In the genomic region with DNA sequence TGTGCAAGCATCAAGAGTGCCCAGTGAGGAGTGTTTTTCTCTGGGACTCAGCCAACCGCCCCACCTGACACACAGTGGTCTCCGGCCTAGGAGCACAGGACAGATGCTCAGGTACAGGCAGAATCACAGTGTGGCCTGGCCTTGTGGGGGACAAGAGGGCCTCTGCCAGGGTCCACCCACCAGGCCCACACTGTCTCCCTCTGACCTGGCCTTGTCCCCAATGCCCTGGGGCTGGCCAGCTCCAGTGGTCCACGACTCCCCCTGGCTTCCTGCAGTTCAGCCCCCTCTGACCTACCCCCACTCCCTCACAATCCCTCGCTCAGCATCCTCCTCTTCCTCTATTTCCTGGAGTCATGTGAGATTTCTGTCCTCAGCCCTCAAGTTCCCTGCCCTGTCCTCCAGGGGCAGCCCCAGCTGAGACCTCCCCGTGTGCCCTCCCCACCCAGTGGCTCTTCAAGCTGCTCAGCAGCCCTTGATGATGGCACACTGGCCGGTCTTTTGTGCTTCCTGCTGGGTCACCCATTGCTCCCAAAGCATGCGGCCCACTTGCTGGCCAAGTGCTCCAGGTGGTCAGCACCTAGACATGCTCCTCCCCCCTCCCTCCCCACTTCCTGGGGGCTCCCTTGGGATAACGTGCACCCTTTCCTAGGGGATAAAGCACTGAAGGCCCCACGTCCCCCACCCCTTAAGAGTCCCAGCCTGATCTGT, we compare ENCODE assay signal across 32 cellular contexts. TPM values are rescaled to one million over a fixed set of nuclear protein-coding genes. Genes with fewer than 3 reads are reported as not detected.
"Had no signal": no experiment of that assay in that cellular context is flagged by ENCODE, and none has a peak within 500 bp of the region (broad histone marks: within the 10 kb centered on the region; RNA-seq: fewer than 3 reads in every experiment).

No MANE protein-coding gene starts in this region.

- H3K9ac ChIP-seq: parathyroid adenoma had no signal

- H3K4me3 Mint-ChIP-seq: activated CD4-positive, alpha-beta T cell treated with anti-CD3 and anti-CD28 coated beads for 36 hours; activated CD8-positive, alpha-beta memory T cell treated with anti-CD3 and anti-CD28 coated beads, Interleukin-2, amount 10 ng/mL, durations not matched to agents 7 days and 5 days; activated CD8-positive, alpha-beta T cell treated with anti-CD3 and anti-CD28 coated beads, Interleukin-2, amount 10 ng/mL, durations not matched to agents 7 days and 5 days; stimulated activated memory B cell treated with anti-CD40 and anti-IgM and Interleukin-4, amounts not matched to agents 10 μg/mL and 1 μg/mL and 100 μg/mL, for 72 hours had no signal

- H3K4me1 Mint-ChIP-seq: activated CD4-positive, alpha-beta T cell treated with anti-CD3 and anti-CD28 coated beads for 36 hours; activated CD8-positive, alpha-beta memory T cell treated with anti-CD3 and anti-CD28 coated beads, Interleukin-2, amount 10 ng/mL, durations not matched to agents 7 days and 5 days; stimulated activated memory B cell treated with anti-CD40 and anti-IgM and Interleukin-4, amounts not matched to agents 10 μg/mL and 1 μg/mL and 100 μg/mL, for 72 hours had no signal

- H3K79me2 ChIP-seq: parathyroid adenoma had no signal

- H3K9me3 Mint-ChIP-seq: activated naive CD4-positive, alpha-beta T cell treated with anti-CD3 and anti-CD28 coated beads, Interleukin-2, amount 50 U/mL, for 72 hours; stimulated activated memory B cell treated with anti-CD40 and anti-IgM and Interleukin-4, amounts not matched to agents 10 μg/mL and 1 μg/mL and 100 μg/mL, for 72 hours had no signal

- H3K4me1 ChIP-seq: esophagus muscularis mucosa, heart right ventricle, parathyroid adenoma, psoas muscle, sigmoid colon, transverse colon had no signal

- H3K27me3 Mint-ChIP-seq: activated CD4-positive, alpha-beta T cell treated with anti-CD3 and anti-CD28 coated beads for 36 hours; activated CD8-positive, alpha-beta memory T cell treated with anti-CD3 and anti-CD28 coated beads, Interleukin-2, amount 10 ng/mL, durations not matched to agents 7 days and 5 days; stimulated activated memory B cell treated with anti-CD40 and anti-IgM and Interleukin-4, amounts not matched to agents 10 μg/mL and 1 μg/mL and 100 μg/mL, for 72 hours had no signal

- H2AFZ ChIP-seq: parathyroid adenoma had no signal

- H3K9me3 ChIP-seq: esophagus muscularis mucosa, heart right ventricle, mucosa of descending colon, psoas muscle, sigmoid colon, transverse colon had no signal

- H3K27ac ChIP-seq: esophagus muscularis mucosa, foreskin keratinocyte, heart right ventricle, parathyroid adenoma, psoas muscle, sigmoid colon, transverse colon had no signal

- ATAC-seq: activated CD4-positive, alpha-beta T cell treated with anti-CD3 and anti-CD28 coated beads for 36 hours; activated CD8-positive, alpha-beta memory T cell treated with anti-CD3 and anti-CD28 coated beads, Interleukin-2, amount 10 ng/mL, durations not matched to agents 7 days and 5 days; activated CD8-positive, alpha-beta T cell treated with anti-CD3 and anti-CD28 coated beads, Interleukin-2, amount 10 ng/mL, durations not matched to agents 7 days and 5 days; activated naive CD4-positive, alpha-beta T cell treated with anti-CD3 and anti-CD28 coated beads, Interleukin-2, amount 50 U/mL, for 72 hours; foreskin keratinocyte; heart right ventricle; left ventricle myocardium superior; mucosa of descending colon; psoas muscle; stimulated activated memory B cell treated with anti-CD40 and anti-IgM and Interleukin-4, amounts not matched to agents 10 μg/mL and 1 μg/mL and 100 μg/mL, for 72 hours had no signal

- DNase-seq: activated CD4-positive, alpha-beta T cell treated with anti-CD3 and anti-CD28 coated beads for 36 hours; activated CD4-positive, CD25-positive, alpha-beta regulatory T cell; activated CD8-positive, alpha-beta memory T cell treated with anti-CD3 and anti-CD28 coated beads, Interleukin-2, amount 10 ng/mL, durations not matched to agents 7 days and 5 days; activated CD8-positive, alpha-beta T cell treated with anti-CD3 and anti-CD28 coated beads, Interleukin-2, amount 10 ng/mL, durations not matched to agents 7 days and 5 days; activated naive CD4-positive, alpha-beta T cell; activated T-cell treated with anti-CD3 and anti-CD28 coated beads, Interleukin-2, amount 50 U/mL, for 48 hours; anterior cingulate cortex; dermis blood vessel endothelial cell; effector CD4-positive, alpha-beta T cell; foreskin keratinocyte; heart right ventricle; left ventricle myocardium superior; mucosa of descending colon; nucleus accumbens; psoas muscle; sigmoid colon; small intestine; stimulated activated CD4-positive, alpha-beta T cell treated with anti-CD3 and anti-CD28 coated beads, Interleukin-4, amount 100 ng/mL, for 24 hours; T-helper 1 cell; transverse colon had no signal

- H3K27ac Mint-ChIP-seq: activated CD4-positive, alpha-beta T cell treated with anti-CD3 and anti-CD28 coated beads for 36 hours; activated CD8-positive, alpha-beta memory T cell treated with anti-CD3 and anti-CD28 coated beads, Interleukin-2, amount 10 ng/mL, durations not matched to agents 7 days and 5 days; activated CD8-positive, alpha-beta T cell treated with anti-CD3 and anti-CD28 coated beads, Interleukin-2, amount 10 ng/mL, durations not matched to agents 7 days and 5 days; stimulated activated memory B cell treated with anti-CD40 and anti-IgM and Interleukin-4, amounts not matched to agents 10 μg/mL and 1 μg/mL and 100 μg/mL, for 72 hours had no signal

- H3K27me3 ChIP-seq: esophagus muscularis mucosa, foreskin keratinocyte, heart right ventricle, sigmoid colon, transverse colon had no signal

- H3K4me3 ChIP-seq: esophagus muscularis mucosa, heart right ventricle, mucosa of descending colon, psoas muscle, sigmoid colon, transverse colon had no signal

RNA-seq across cellular contexts. Expression of a gene that starts 1.7 kb away (rescaled TPM):
- total RNA-seq: activated CD4-positive, alpha-beta T cell treated with anti-CD3 and anti-CD28 coated beads for 36 hours; activated CD8-positive, alpha-beta memory T cell treated with anti-CD3 and anti-CD28 coated beads, Interleukin-2, amount 10 ng/mL, durations not matched to agents 7 days and 5 days; activated CD8-positive, alpha-beta T cell treated with anti-CD3 and anti-CD28 coated beads, Interleukin-2, amount 10 ng/mL, durations not matched to agents 7 days and 5 days; activated naive CD4-positive, alpha-beta T cell treated with anti-CD3 and anti-CD28 coated beads, Interleukin-2, amount 50 U/mL, for 72 hours; dermis blood vessel endothelial cell; esophagus muscularis mucosa; foreskin keratinocyte; glomerular endothelial cell; left ventricle myocardium superior; lung microvascular endothelial cell; mesenteric fat pad; mucosa of descending colon; myocyte; sigmoid colon; temporal lobe; transverse colon; urinary bladder had no signal
- polyA plus RNA-seq: foreskin keratinocyte, neural cell had no signal

RNA-seq across cellular contexts. Expression of a gene that starts 17.2 kb away (rescaled TPM):
- total RNA-seq: activated CD4-positive, alpha-beta T cell treated with anti-CD3 and anti-CD28 coated beads for 36 hours; activated CD8-positive, alpha-beta memory T cell treated with anti-CD3 and anti-CD28 coated beads, Interleukin-2, amount 10 ng/mL, durations not matched to agents 7 days and 5 days; activated CD8-positive, alpha-beta T cell treated with anti-CD3 and anti-CD28 coated beads, Interleukin-2, amount 10 ng/mL, durations not matched to agents 7 days and 5 days; activated naive CD4-positive, alpha-beta T cell treated with anti-CD3 and anti-CD28 coated beads, Interleukin-2, amount 50 U/mL, for 72 hours; dermis blood vessel endothelial cell; esophagus muscularis mucosa; foreskin keratinocyte; glomerular endothelial cell; heart right ventricle; left ventricle myocardium superior; lung microvascular endothelial cell; mesenteric fat pad; mucosa of descending colon; myocyte; psoas muscle; sigmoid colon; transverse colon; urinary bladder had no signal
- polyA plus RNA-seq: adipose tissue, foreskin keratinocyte, heart right ventricle, neural cell, psoas muscle, sigmoid colon, small intestine, urinary bladder had no signal
